In genomic region chr1:21638531-21639341, GRCh38 we compare ENCODE assay signal across 9 cellular contexts. TPM values are rescaled to one million over a fixed set of nuclear protein-coding genes. Genes with fewer than 3 reads are reported as not detected.
A peak's percentile ranks its signal among the peaks of the same experiment; 100 is the strongest.
DNase-seq lines count a peak whose midpoint lies in the region; ATAC-seq and TF ChIP-seq lines count a peak whose summit lies in the region.
"Had no signal": no experiment of that assay in that cellular context is flagged by ENCODE, and none has a peak within 500 bp of the region (broad histone marks: within the 10 kb centered on the region; RNA-seq: fewer than 3 reads in every experiment).

No MANE protein-coding gene starts in this region.

- no peaks in the 10 kb centered on the region for H4K20me1 ChIP-seq in mammary epithelial cell (ENCODE audit: insufficient read depth, low read length)

- POLR2A ChIA-PET in naive thymus-derived CD4-positive, alpha-beta T cell (lab: Charles Lee) = no interaction called here

- H3K27ac ChIP-seq in mammary epithelial cell (ENCODE audit: insufficient read depth, low read depth, low read length) = no peak overlapping the region
- no peak overlapping the region for H3K27ac ChIP-seq in naive thymus-derived CD4-positive, alpha-beta T cell (ENCODE audit: low read depth, low read length)
- no peak overlapping the region for H3K27ac ChIP-seq in testis

- no peaks in the 10 kb centered on the region for H3K79me2 ChIP-seq in mammary epithelial cell (ENCODE audit: insufficient read depth, low read length)

- 41% methylated on average over 10 of the region's 10 CpGs for WGBS in mammary epithelial cell (ENCODE audit: low coverage, missing lambda C conversion rate)
- WGBS in testis, 2 donors = 43 to 50% methylated on average over 10 of the region's 10 CpGs

- H3K4me3 ChIP-seq in mammary epithelial cell (replicated peaks in 1 of 3; ENCODE audit: insufficient read depth in 1 of 3, low read depth in 2 of 3, low read length in 3 of 3) (no peak overlapping the region), testis (no peak overlapping the region)
- no peak overlapping the region for H3K4me3 ChIP-seq in naive thymus-derived CD4-positive, alpha-beta T cell (ENCODE audit: low read length)

- DNase-seq in EL (peak; percentile 41), NCI-H2107 (lab: John Stamatoyannopoulos, UW) (peak; percentile 53), mammary epithelial cell (peak; percentile 86), activated gamma-delta T cell treated with Interleukin-2 at 50 U/mL for 16 hours (no peak), testis (no peak)
- DNase-seq in naive thymus-derived CD4-positive, alpha-beta T cell = no peak
- DNase-seq: stimulated activated naive CD4-positive, alpha-beta T cell treated with Interleukin-2 at 50 U/mL for 16 hours had no signal

- H3K27ac Mint-ChIP-seq in naive thymus-derived CD4-positive, alpha-beta T cell = no peak overlapping the region

- H3K4me1 Mint-ChIP-seq in naive thymus-derived CD4-positive, alpha-beta T cell = peaks cover 0 to 1% (median 0%) of the 10 kb centered on the region in 7 donors

- no TSS peak for BruUV-seq in mammary epithelial cell (replicated peaks; lab: Mats Ljungman, UMichigan)

- H3K36me3 Mint-ChIP-seq in naive thymus-derived CD4-positive, alpha-beta T cell = no peaks in the 10 kb centered on the region

- H3K27me3 ChIP-seq in mammary epithelial cell (ENCODE audit: insufficient read depth, low read length) (no peaks in the 10 kb centered on the region), testis (no peaks in the 10 kb centered on the region)
- no peaks in the 10 kb centered on the region for H3K27me3 ChIP-seq in naive thymus-derived CD4-positive, alpha-beta T cell (ENCODE audit: control insufficient read depth in 2 of 2, insufficient read depth in 2 of 2, low read length in 2 of 2)

- dilution Hi-C loops in mammary epithelial cell (cut with HindIII; ENCODE audit: low sequenced_read_pairs) = no loop called here

- H3K4me1 ChIP-seq in mammary epithelial cell (ENCODE audit: insufficient read depth, low read length) = peaks cover 9% of the 10 kb centered on the region
- no peaks in the 10 kb centered on the region for H3K4me1 ChIP-seq in naive thymus-derived CD4-positive, alpha-beta T cell (ENCODE audit: control insufficient read depth in 2 of 2, insufficient read depth in 2 of 2, low read length in 2 of 2)
- H3K4me1 ChIP-seq in testis = no peaks in the 10 kb centered on the region

- H2AFZ ChIP-seq in mammary epithelial cell (ENCODE audit: low read depth, low read length) = no peak overlapping the region

- no peak for TF ChIP-seq POLR2A in testis (IDR thresholded peaks at IDR 0.05)

- in situ Hi-C loops in mammary epithelial cell (cut with MboI; ENCODE audit: low sequenced_read_pairs in 2 of 2) = no loop called here

- H3K9ac ChIP-seq in mammary epithelial cell (ENCODE audit: insufficient read depth, low read length) = no peak overlapping the region

- H3K4me3 Mint-ChIP-seq in naive thymus-derived CD4-positive, alpha-beta T cell = no peak overlapping the region

- TF ChIP-seq CTCF in mammary epithelial cell (conservative IDR thresholded peaks at IDR 0.05 in 1 of 2, IDR thresholded peaks at IDR 0.05 in 1 of 2; ENCODE audit: extremely low read depth in 1 of 2, insufficient read depth in 1 of 2, low read depth in 1 of 2, low read length in 2 of 2) = no peak
- no peak for TF ChIP-seq CTCF in testis (IDR thresholded peaks at IDR 0.05)

- H3K36me3 ChIP-seq in mammary epithelial cell (ENCODE audit: insufficient read depth, low read length) = no peaks in the 10 kb centered on the region
- no peaks in the 10 kb centered on the region for H3K36me3 ChIP-seq in naive thymus-derived CD4-positive, alpha-beta T cell (ENCODE audit: control insufficient read depth in 2 of 3, insufficient read depth in 3 of 3, low read length in 3 of 3)
- H3K36me3 ChIP-seq in testis (ENCODE audit: low read depth, missing control alignments) = no peaks in the 10 kb centered on the region

- intact Hi-C loops in mammary epithelial cell (cut with micrococcal nuclease) = no loop called here
- intact Hi-C loops in naive thymus-derived CD4-positive, alpha-beta T cell (cut with micrococcal nuclease) = no loop called here
- intact Hi-C loops in testis (cut with DNase I; ENCODE audit: low total_unique reads) = no loop called here

- CTCF ChIA-PET in mammary epithelial cell (lab: Charles Lee; ENCODE audit: low non-redundant PET) = interaction anchor here (0.5 kb wide), 2 partner anchors 340 to 429 kb away, joined by 4 to 5 read pairs; no protein-coding TSS in a partner anchor
- CTCF ChIA-PET in naive thymus-derived CD4-positive, alpha-beta T cell (lab: Charles Lee) = interaction anchor here (0.9 kb wide), 1 partner anchor 35 kb away, joined by 3 read pairs; no protein-coding TSS in a partner anchor

- peak; percentile 22 for ATAC-seq in naive thymus-derived CD4-positive, alpha-beta T cell
- ATAC-seq in HG03442 (IDR thresholded peaks at IDR 0.05; ENCODE audit: unreplicated experiment) (no peak), HG03521 (IDR thresholded peaks at IDR 0.05; ENCODE audit: unreplicated experiment) (no peak)

- H3K4me2 ChIP-seq in mammary epithelial cell (ENCODE audit: insufficient read depth, low read depth, low read length) = no peak overlapping the region

- H3K9me3 ChIP-seq in mammary epithelial cell (replicated peaks; ENCODE audit: insufficient read depth, low read length) (no peaks in the 10 kb centered on the region), testis (no peaks in the 10 kb centered on the region)
- no peaks in the 10 kb centered on the region for H3K9me3 ChIP-seq in naive thymus-derived CD4-positive, alpha-beta T cell (ENCODE audit: control insufficient read depth in 2 of 3, low read length in 3 of 3)

- peaks cover 5 to 19% (median 12%) of the 10 kb centered on the region in 5 donors for H3K27me3 Mint-ChIP-seq in naive thymus-derived CD4-positive, alpha-beta T cell

- peaks cover 0 to 2% (median 0%) of the 10 kb centered on the region in 11 donors for H3K9me3 Mint-ChIP-seq in naive thymus-derived CD4-positive, alpha-beta T cell

RNA-seq across cellular contexts. Expression of gene RAP1GAP, which starts 30.4 kb away (rescaled TPM):
- total RNA-seq in mammary epithelial cell (under 1 TPM; 0.17 to 0.54 TPM), testis (1 to 10 TPM; 8.0 to 8.4 TPM)
- polyA plus RNA-seq in mammary epithelial cell (0.31 TPM), testis (ENCODE audit: insufficient read depth, low read depth, low replicate concordance) (7.4 TPM)
- 0.52 TPM for polyA minus RNA-seq in mammary epithelial cell
- total RNA-seq in naive thymus-derived CD4-positive, alpha-beta T cell = 1 to 10 TPM in 1 of 5 experiments, under 1 TPM in 3, not detected in 1; 0.16 to 1.4 (median 0.42) TPM
- polyA plus RNA-seq in naive thymus-derived CD4-positive, alpha-beta T cell = not detected

Comparison
In these comparisons a context has a peak if more than half of its experiments do, and no peak if none do; other contexts are left out.
1. DNase-seq: peak in EL (single experiment), NCI-H2107 (single experiment) and mammary epithelial cell (single experiment); none in naive thymus-derived CD4-positive, alpha-beta T cell (0 of 9), activated gamma-delta T cell treated with Interleukin-2 at 50 U/mL for 16 hours (single experiment) and testis (single experiment).